ENCODE assay signal across 11 cellular contexts in the genomic region with DNA sequence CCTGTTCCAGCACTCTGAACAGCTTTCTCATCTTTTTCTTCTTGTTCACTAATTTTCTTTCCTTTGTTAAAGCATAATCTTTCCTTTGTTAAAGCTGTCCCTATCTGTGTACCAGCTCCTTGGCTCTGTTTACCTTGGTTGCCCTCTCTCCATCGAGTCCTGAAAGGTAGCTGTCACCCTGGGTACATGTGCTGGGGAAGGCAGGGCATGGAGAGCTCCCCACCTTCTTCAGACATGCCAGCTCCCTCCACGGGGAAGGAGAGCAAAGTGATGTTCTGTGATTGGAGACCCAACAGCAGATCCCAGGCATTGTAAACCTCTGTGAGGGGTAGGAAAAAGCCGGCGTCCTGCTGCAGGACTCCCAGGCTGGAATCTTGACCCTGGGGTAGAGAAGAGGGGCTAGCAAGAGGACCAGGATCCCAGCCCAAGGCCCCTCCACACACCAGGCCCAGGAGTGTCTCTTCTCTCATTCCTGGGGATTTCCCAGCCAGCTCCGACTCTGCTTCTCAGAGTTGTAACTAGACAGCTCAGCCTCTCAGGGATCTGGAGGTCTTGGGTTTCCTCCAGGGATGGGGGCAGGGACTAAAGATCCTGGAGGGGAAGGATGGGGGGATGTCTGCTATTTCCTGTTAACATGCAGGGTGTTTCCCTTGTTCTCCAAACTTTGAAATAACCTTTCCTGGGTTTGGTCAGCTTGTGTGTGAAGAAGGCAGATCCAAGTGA. TPM values are rescaled to one million over a fixed set of nuclear protein-coding genes. Genes with fewer than 3 reads are reported as not detected.
DNase-seq lines count a peak whose midpoint lies in the region; TF ChIP-seq lines count a peak whose summit lies in the region.
"Had no signal": no experiment of that assay in that cellular context is flagged by ENCODE, and none has a peak within 500 bp of the region (broad histone marks: within the 10 kb centered on the region; RNA-seq: fewer than 3 reads in every experiment).

No MANE protein-coding gene starts in this region.

- TF ChIP-seq CTCF in AG04450 (IDR thresholded peaks at IDR 0.05; ENCODE audit: low read depth, low read length) (no peak), astrocyte of the spinal cord (IDR thresholded peaks at IDR 0.05; ENCODE audit: low read depth, low read length) (no peak)

- DNase-seq in AG04450 (ENCODE audit: low read depth, low spot score) (no peak), astrocyte of the spinal cord (ENCODE audit: low read depth, low spot score) (peak; percentile 36), iris pigment epithelial cell (ENCODE audit: low read depth) (peak; percentile 73), middle frontal gyrus (ENCODE audit: extremely low spot score, low spot score) (no peak), LoVo (ENCODE audit: low spot score) (no peak), HT-29 (ENCODE audit: low spot score) (no peak)
- no peak for DNase-seq in stimulated activated CD4-positive, alpha-beta T cell treated with anti-CD3 and anti-CD28 coated beads, Interleukin-1b, Interleukin-23, amount 100 ng/mL, for 48 hours
- DNase-seq: activated CD4-positive, alpha-beta T cell treated with anti-CD3 and anti-CD28 coated beads for 48 hours; testis had no signal

- CTCF ChIA-PET in AG04450 (lab: Charles Lee): interaction anchor here (0.7 to 4.4 kb wide), 10 partner anchors 9 to 273 kb away, joined by 3 to 20 read pairs (median 6); no protein-coding TSS in a partner anchor

- in situ Hi-C loops in astrocyte of the spinal cord (cut with HindIII; ENCODE audit: low sequenced_read_pairs): no loop called here

- H3K9ac ChIP-seq in HUES48 (ENCODE audit: low read depth, low read length): no peak overlapping the region

- H3K4me3 ChIP-seq in AG04450 (ENCODE audit: low read depth, low read length): no peak overlapping the region
- no peak overlapping the region for H3K4me3 ChIP-seq in HUES48 (ENCODE audit: low read depth, low read length)
- H3K4me3 ChIP-seq in astrocyte of the spinal cord (ENCODE audit: low read depth, low read length): no peak overlapping the region
- H3K4me3 ChIP-seq: SJCRH30, testis had no signal

- POLR2A ChIA-PET in AG04450 (lab: Yijun Ruan, JAX): interaction anchor here (1.0 to 1.4 kb wide), 4 partner anchors 9 to 141 kb away, joined by 3 read pairs; a partner anchor contains a TSS

- peaks cover 10% of the 10 kb centered on the region for H3K4me1 ChIP-seq in HUES48 (ENCODE audit: control insufficient read depth, insufficient read depth, low read length)

- peak overlapping the region; percentile 76 for H3K27ac ChIP-seq in AG04450 (ENCODE audit: low read depth, low read length)
- peak overlapping the region; percentile 23 for H3K27ac ChIP-seq in HUES48 (ENCODE audit: low read depth, low read length)
- H3K27ac ChIP-seq: SJCRH30, testis had no signal

- H3K36me3 ChIP-seq in HUES48 (ENCODE audit: control insufficient read depth, insufficient read depth, low read length): no peaks in the 10 kb centered on the region
- H3K36me3 ChIP-seq: SJCRH30 had no signal

- H3K27me3 ChIP-seq in AG04450 (ENCODE audit: control insufficient read depth, insufficient read depth, low read length): no peaks in the 10 kb centered on the region
- H3K27me3 ChIP-seq in HUES48 (ENCODE audit: control insufficient read depth, insufficient read depth, low read length): no peaks in the 10 kb centered on the region
- H3K27me3 ChIP-seq: SJCRH30, testis had no signal

- H3K9me3 ChIP-seq in AG04450 (ENCODE audit: control insufficient read depth, insufficient read depth, low read length): no peaks in the 10 kb centered on the region
- no peaks in the 10 kb centered on the region for H3K9me3 ChIP-seq in HUES48 (ENCODE audit: control insufficient read depth, insufficient read depth, low read length)
- H3K9me3 ChIP-seq: SJCRH30, testis had no signal

RNA-seq across cellular contexts. Expression of a gene that starts 34.4 kb away (rescaled TPM):
- 2.3 and 3.0 TPM in 2 replicates for polyA plus RNA-seq in AG04450 (2011; rRNA removed)
- polyA minus RNA-seq in AG04450 (2011; rRNA and poly(A)+ RNA removed): 4.8 and 5.2 TPM in 2 replicates
- total RNA-seq in HT-29 (2014; rRNA removed; shearing (Covaris generic)): 0.08 and 0.21 TPM in 2 replicates

RNA-seq across cellular contexts. Expression of a gene that starts 50.6 kb away (rescaled TPM):
- polyA plus RNA-seq in AG04450 (2011; rRNA removed): 12.8 and 16.7 TPM in 2 replicates
- polyA minus RNA-seq in AG04450 (2011; rRNA and poly(A)+ RNA removed): 15.3 and 18.1 TPM in 2 replicates
- 1.2 and 1.7 TPM in 2 replicates for total RNA-seq in HT-29 (2014; rRNA removed; shearing (Covaris generic))

RNA-seq across cellular contexts. Expression of a gene that starts 59.4 kb away (rescaled TPM):
- polyA plus RNA-seq in AG04450 (2011; rRNA removed): 7.0 and 8.2 TPM in 2 replicates
- polyA minus RNA-seq in AG04450 (2011; rRNA and poly(A)+ RNA removed): 12.5 and 20.1 TPM in 2 replicates
- 2.4 and 3.9 TPM in 2 replicates for total RNA-seq in HT-29 (2014; rRNA removed; shearing (Covaris generic))

Comparison
In these comparisons a context has a peak if more than half of its experiments do, and no peak if none do; other contexts are left out.
1. DNase-seq: peak in astrocyte of the spinal cord (single experiment) and iris pigment epithelial cell (single experiment); none in AG04450 (single experiment), middle frontal gyrus (single experiment), stimulated activated CD4-positive, alpha-beta T cell treated with anti-CD3 and anti-CD28 coated beads, Interleukin-1b, Interleukin-23, amount 100 ng/mL, for 48 hours (single experiment), LoVo (single experiment) and HT-29 (single experiment).